Comparison of ENCODE assay signal across 14 cellular contexts in genomic region chr6:84645000-84645399, GRCh38.
A peak's percentile ranks its signal among the peaks of the same experiment; 100 is the strongest.
DNase-seq lines count a peak whose midpoint lies in the region; ATAC-seq and TF ChIP-seq lines count a peak whose summit lies in the region.
"Had no signal": no experiment of that assay in that cellular context is flagged by ENCODE, and none has a peak within 500 bp of the region (broad histone marks: within the 10 kb centered on the region; RNA-seq: fewer than 3 reads in every experiment).

No MANE protein-coding gene starts in this region.

- H3F3A ChIP-seq in GM23248 (ENCODE audit: insufficient read depth), result peaks cover 24% of the 10 kb centered on the region

- H3K9ac ChIP-seq in GM23248 (no peak overlapping the region), skeletal muscle satellite cell (ENCODE audit: low read depth, low read length) (peak overlapping the region; percentile 19)

- no peaks in the 10 kb centered on the region for H3K9me3 ChIP-seq in GM23248 (ENCODE audit: low read depth)
- no peaks in the 10 kb centered on the region for H3K9me3 ChIP-seq in skeletal muscle satellite cell (replicated peaks; ENCODE audit: low read length)
- no peaks in the 10 kb centered on the region for H3K9me3 ChIP-seq in uterus

- H3K4me1 ChIP-seq in GM23248 (ENCODE audit: insufficient read depth), result peaks cover 25% of the 10 kb centered on the region
- H3K4me1 ChIP-seq in skeletal muscle satellite cell (ENCODE audit: control insufficient read depth, insufficient read depth, low read length), result peaks cover 35% of the 10 kb centered on the region
- peaks cover 0 to 5% of the 10 kb centered on the region in 2 donors for H3K4me1 ChIP-seq in uterus

- in situ Hi-C loops in GM23248 (cut with MboI), result no loop called here

- no peak for TF ChIP-seq CTCF in uterus (IDR thresholded peaks at IDR 0.05)

- H3K4me3 ChIP-seq in GM23248 (peak overlapping the region; percentile 27), skeletal muscle satellite cell (ENCODE audit: low read length) (peak overlapping the region; percentile 38), uterus (no peak overlapping the region)

- no peak for TF ChIP-seq POLR2A in uterus (IDR thresholded peaks at IDR 0.05)

- H3K79me2 ChIP-seq in GM23248 (ENCODE audit: insufficient read depth), result no peaks in the 10 kb centered on the region

- peak; percentile 80 for DNase-seq in GM23248
- peak; percentile 38 for DNase-seq in RPMI7951 (ENCODE audit: low read depth)
- peak; percentile 52 for DNase-seq in fibroblast of gingiva (ENCODE audit: low read depth)
- DNase-seq in uterus, result no peak
- DNase-seq in cerebellum (ENCODE audit: low spot score), result no peak
- DNase-seq: activated CD4-positive, alpha-beta T cell treated with anti-CD3 and anti-CD28 coated beads for 1 hour; activated T-cell treated with anti-CD3 and anti-CD28 coated beads, Interleukin-2, amount 50 U/mL, for 4 hours; anterior cingulate cortex; hippocampal formation; NCI-H2171; stimulated activated CD4-positive, alpha-beta T cell treated with anti-CD3 and anti-CD28 coated beads, Interleukin-12 subunit alpha, Interleukin-12 subunit beta, amount 100 ng/mL, for 4 hours had no signal

- intact Hi-C loops in uterus (cut with DNase I; ENCODE audit: low total_unique reads), result no loop called here

- H3K27ac ChIP-seq in GM23248, result peak overlapping the region; percentile 36
- H3K27ac ChIP-seq in uterus, result no peak overlapping the region

- no peaks in the 10 kb centered on the region for H4K20me1 ChIP-seq in GM23248 (ENCODE audit: insufficient read depth)

- H3K36me3 ChIP-seq in GM23248 (ENCODE audit: low read depth) (no peaks in the 10 kb centered on the region), skeletal muscle satellite cell (ENCODE audit: insufficient read depth, low read length) (no peaks in the 10 kb centered on the region), uterus (no peaks in the 10 kb centered on the region)

- H2AFZ ChIP-seq in GM23248, result no peak overlapping the region

- ATAC-seq in HG03469 (IDR thresholded peaks at IDR 0.05; ENCODE audit: unreplicated experiment), result no peak
- no peak for ATAC-seq in HG03135 (IDR thresholded peaks at IDR 0.05; ENCODE audit: unreplicated experiment)
- ATAC-seq: activated T-cell treated with anti-CD3 and anti-CD28 coated beads, Interleukin-2, amount 50 U/mL, for 4 hours had no signal

- H3K4me2 ChIP-seq in GM23248 (ENCODE audit: unreplicated experiment), result peak overlapping the region; percentile 66
- H3K4me2 ChIP-seq in skeletal muscle satellite cell (ENCODE audit: low read length), result peak overlapping the region; percentile 65

- no peaks in the 10 kb centered on the region for H3K27me3 ChIP-seq in GM23248 (replicated peaks; ENCODE audit: insufficient read depth)
- H3K27me3 ChIP-seq in skeletal muscle satellite cell (ENCODE audit: control insufficient read depth, insufficient read depth, low read length), result no peaks in the 10 kb centered on the region
- no peaks in the 10 kb centered on the region for H3K27me3 ChIP-seq in uterus

- H3K9me2 ChIP-seq in GM23248 (ENCODE audit: insufficient read depth), result no peaks in the 10 kb centered on the region

Comparison
In these comparisons a context has a peak if more than half of its experiments do, and no peak if none do; other contexts are left out.
1. DNase-seq: peak in GM23248 (single experiment), RPMI7951 (single experiment) and fibroblast of gingiva (single experiment); none in uterus (0 of 2) and cerebellum (single experiment).
2. H3K4me3 ChIP-seq: peak in GM23248 (single experiment) and skeletal muscle satellite cell (single experiment); none in uterus (0 of 2).